In the genomic region with DNA sequence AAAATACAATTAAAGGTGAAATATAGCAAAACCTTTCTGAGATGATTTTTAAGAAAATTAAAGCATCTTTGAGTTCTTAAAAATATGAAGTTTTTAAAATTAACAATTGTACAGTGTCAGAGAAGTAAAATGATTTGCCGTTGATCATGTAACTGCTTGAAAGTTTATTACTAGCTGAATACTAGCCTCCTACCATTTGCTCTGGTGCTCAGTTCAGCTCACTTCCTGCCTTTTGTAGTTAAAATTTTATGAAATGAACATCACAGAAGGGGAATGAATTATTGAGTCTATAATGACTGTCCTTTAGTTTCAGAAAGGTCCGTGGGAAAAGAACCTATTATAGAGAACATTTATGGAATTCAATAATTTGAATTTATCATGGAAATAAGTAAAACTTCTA, we compare ENCODE assay signal across 18 cellular contexts. TPM values are rescaled to one million over a fixed set of nuclear protein-coding genes. Genes with fewer than 3 reads are reported as not detected.
DNase-seq lines count a peak whose midpoint lies in the region; ATAC-seq, FAIRE-seq and TF ChIP-seq lines count a peak whose summit lies in the region.
"Had no signal": no experiment of that assay in that cellular context is flagged by ENCODE, and none has a peak within 500 bp of the region (broad histone marks: within the 10 kb centered on the region; RNA-seq: fewer than 3 reads in every experiment).

No MANE protein-coding gene starts in this region.

- no peak for TF ChIP-seq POLR2A in GM12878 (IDR thresholded peaks at IDR 0.05; ENCODE audit: low read depth, low read length)

- H3K4me1 ChIP-seq in CD4-positive, CD25-positive, alpha-beta regulatory T cell (ENCODE audit: control insufficient read depth, insufficient read depth, low read length, poor library complexity, severe bottlenecking), result peaks cover 36% of the 10 kb centered on the region
- peaks cover 43% of the 10 kb centered on the region for H3K4me1 ChIP-seq in Loucy (ENCODE audit: insufficient read depth, low read length, poor library complexity, severe bottlenecking)
- H3K4me1 ChIP-seq in GM12878 (ENCODE audit: control insufficient read depth, insufficient read depth, low read length), result peaks cover 16% of the 10 kb centered on the region
- H3K4me1 ChIP-seq in trophoblast cell (ENCODE audit: control insufficient read depth in 1 of 2, insufficient read depth in 2 of 2, low read length in 2 of 2), result no peaks in the 10 kb centered on the region
- H3K4me1 ChIP-seq: Caco-2 had no signal

- H4K12ac ChIP-seq in trophoblast cell (ENCODE audit: low read depth, low read length), result no peak overlapping the region

- H3K23ac ChIP-seq in trophoblast cell (ENCODE audit: low read length), result no peak overlapping the region

- peak overlapping the region; percentile 20 for H3K4me3 ChIP-seq in CD4-positive, CD25-positive, alpha-beta regulatory T cell (ENCODE audit: low read depth, low read length)
- H3K4me3 ChIP-seq in Loucy (ENCODE audit: low read length, poor library complexity, severe bottlenecking) (peak overlapping the region; percentile 69), GM12878 (no peak overlapping the region), trophoblast cell (ENCODE audit: low read depth, low read length) (no peak overlapping the region)
- H3K4me3 ChIP-seq: BLaER1, GM23338, Peyer's patch had no signal

- no peaks in the 10 kb centered on the region for H3K9me3 ChIP-seq in CD4-positive, CD25-positive, alpha-beta regulatory T cell (ENCODE audit: control insufficient read depth in 2 of 2, low read length in 2 of 2)
- H3K9me3 ChIP-seq in Loucy (ENCODE audit: insufficient read depth, low read depth, low read length) (no peaks in the 10 kb centered on the region), GM12878 (replicated peaks; ENCODE audit: control insufficient read depth, insufficient read depth, low read length) (no peaks in the 10 kb centered on the region; the same call in 2 of the 3 replicates), trophoblast cell (ENCODE audit: insufficient read depth, low read depth, low read length) (no peaks in the 10 kb centered on the region)
- H3K9me3 ChIP-seq: Caco-2, Peyer's patch had no signal

- no peaks in the 10 kb centered on the region for H3K79me1 ChIP-seq in trophoblast cell (ENCODE audit: low read length)

- peaks cover 2% of the 10 kb centered on the region for H3K36me3 ChIP-seq in CD4-positive, CD25-positive, alpha-beta regulatory T cell (ENCODE audit: control insufficient read depth, insufficient read depth, low read length)
- no peaks in the 10 kb centered on the region for H3K36me3 ChIP-seq in Loucy (ENCODE audit: insufficient read depth, low read length)
- no peaks in the 10 kb centered on the region; a peak in 2 of 4 replicates for H3K36me3 ChIP-seq in GM12878 (ENCODE audit: control insufficient read depth in 2 of 2, insufficient read depth in 2 of 2, low read length in 1 of 2)
- peaks cover 3% of the 10 kb centered on the region in 2 experiments for H3K36me3 ChIP-seq in trophoblast cell (ENCODE audit: control insufficient read depth in 1 of 2, insufficient read depth in 2 of 2, low read length in 2 of 2)
- H3K36me3 ChIP-seq: Peyer's patch had no signal

- no peak overlapping the region for H4K8ac ChIP-seq in trophoblast cell (ENCODE audit: low read depth, low read length)

- POLR2A ChIA-PET in GM12878 (lab: Charles Lee), result no interaction called here

- H3K4me1 Mint-ChIP-seq in CD4-positive, CD25-positive, alpha-beta regulatory T cell, result peaks cover 40 to 65% (median 51%) of the 10 kb centered on the region in 4 donors
- peaks cover 10% of the 10 kb centered on the region for H3K4me1 Mint-ChIP-seq in endothelial cell (ENCODE audit: unreplicated experiment)

- intact Hi-C loops in GM12878 (cut with micrococcal nuclease; ENCODE audit: unreplicated experiment), result no loop called here

- no peak overlapping the region for H3K18ac ChIP-seq in trophoblast cell (ENCODE audit: low read length)

- no peaks in the 10 kb centered on the region for H3K9me2 ChIP-seq in Loucy (replicated peaks; ENCODE audit: low read depth, low read length)

- no peak for TF ChIP-seq EP300 in GM12878 (IDR thresholded peaks at IDR 0.05; ENCODE audit: borderline replicate concordance in 1 of 2, control insufficient read depth in 1 of 2, low read depth in 2 of 2, low read length in 2 of 2)

- no peak overlapping the region for H3K14ac ChIP-seq in trophoblast cell (ENCODE audit: low read length)

- H2BK12ac ChIP-seq in trophoblast cell (ENCODE audit: low read length), result no peak overlapping the region

- H3K27me3 ChIP-seq in CD4-positive, CD25-positive, alpha-beta regulatory T cell (ENCODE audit: control insufficient read depth, insufficient read depth, low read length), result no peaks in the 10 kb centered on the region
- H3K27me3 ChIP-seq in Loucy (ENCODE audit: insufficient read depth, low read length, poor library complexity, severe bottlenecking), result no peaks in the 10 kb centered on the region
- no peaks in the 10 kb centered on the region for H3K27me3 ChIP-seq in GM12878 (replicated peaks in 1 of 2; ENCODE audit: control insufficient read depth in 2 of 2, insufficient read depth in 2 of 2, low read length in 1 of 2)
- no peaks in the 10 kb centered on the region for H3K27me3 ChIP-seq in trophoblast cell (ENCODE audit: insufficient read depth, low read length)
- H3K27me3 ChIP-seq: BLaER1, Peyer's patch had no signal

- no peak overlapping the region for H3K4ac ChIP-seq in trophoblast cell (ENCODE audit: low read depth, low read length)

- BruUV-seq in GM12878 (replicated peaks; lab: Mats Ljungman, UMichigan), result no TSS peak

- no peaks in the 10 kb centered on the region for H3F3A ChIP-seq in Loucy (ENCODE audit: low read depth)

- H3K27ac Mint-ChIP-seq in CD4-positive, CD25-positive, alpha-beta regulatory T cell, result peak overlapping the region in 1 of 3 donors; percentile 87
- no peak overlapping the region for H3K27ac Mint-ChIP-seq in endothelial cell (ENCODE audit: unreplicated experiment)
- H3K27ac Mint-ChIP-seq: GM23338 had no signal

- peak overlapping the region; percentile 30; the same call in 1 of the 2 replicates for H2AFZ ChIP-seq in Loucy (ENCODE audit: low read length)
- no peak overlapping the region for H2AFZ ChIP-seq in GM12878 (ENCODE audit: control insufficient read depth, low read depth, low read length)
- no peak overlapping the region for H2AFZ ChIP-seq in trophoblast cell (ENCODE audit: insufficient read depth, low read length, poor library complexity)
- H2AFZ ChIP-seq: GM23338 had no signal

- FAIRE-seq in A204.1 (lab: Jason Lieb, UNC) (peak; percentile 54), GM12878 (lab: Jason Lieb, UNC) (no peak)
- FAIRE-seq: GM12892 had no signal

- H3K9ac ChIP-seq in Loucy (ENCODE audit: low read depth, low read length, poor library complexity, severe bottlenecking) (peak overlapping the region; percentile 71), GM12878 (ENCODE audit: control insufficient read depth, insufficient read depth, low read length) (no peak overlapping the region), trophoblast cell (ENCODE audit: low read length) (no peak overlapping the region)
- H3K9ac ChIP-seq: BLaER1 had no signal

- ATAC-seq in CD4-positive, CD25-positive, alpha-beta regulatory T cell (ENCODE audit: low read depth in 2 of 2), result peak in 1 of 2 donors; percentile 44
- peak; percentile 42 for ATAC-seq in GM12878
- ATAC-seq: GM23338 had no signal

- no peak overlapping the region for H2AK5ac ChIP-seq in trophoblast cell (ENCODE audit: low read length)

- H3K27me3 Mint-ChIP-seq in CD4-positive, CD25-positive, alpha-beta regulatory T cell, result no peaks in the 10 kb centered on the region
- no peaks in the 10 kb centered on the region for H3K27me3 Mint-ChIP-seq in endothelial cell (ENCODE audit: unreplicated experiment)

- RAD21 ChIA-PET in GM12878 (lab: Charles Lee; ENCODE audit: unreplicated experiment), result interaction anchor here (0.9 to 2.3 kb wide), 4 partner anchors 9 to 89 kb away, joined by 3 to 10 read pairs (median 4); partner anchors contain the start of gene YTHDC2

- H3K9me3 Mint-ChIP-seq in CD4-positive, CD25-positive, alpha-beta regulatory T cell, result no peaks in the 10 kb centered on the region
- no peaks in the 10 kb centered on the region for H3K9me3 Mint-ChIP-seq in endothelial cell (ENCODE audit: unreplicated experiment)
- H3K9me3 Mint-ChIP-seq: GM23338 had no signal

- H4K20me1 ChIP-seq in Loucy (ENCODE audit: insufficient read depth, low read length, poor library complexity, severe bottlenecking) (no peaks in the 10 kb centered on the region), GM12878 (ENCODE audit: control insufficient read depth, insufficient read depth) (no peaks in the 10 kb centered on the region)

- TF ChIP-seq CTCF in Loucy (conservative IDR thresholded peaks at IDR 0.05; ENCODE audit: low read length), result no peak
- TF ChIP-seq CTCF in GM12878 (IDR thresholded peaks at IDR 0.05 in 2 of 3, conservative IDR thresholded peaks at IDR 0.05 in 1 of 3; ENCODE audit: control insufficient read depth in 2 of 3, extremely low read depth in 1 of 3, insufficient read depth in 1 of 3, low read depth in 3 of 3, low read length in 3 of 3), result no peak
- TF ChIP-seq CTCF in endothelial cell (IDR thresholded peaks at IDR 0.05; ENCODE audit: unreplicated experiment), result no peak

- CTCF ChIA-PET in GM12878 (lab: Yijun Ruan, JAX), result interaction anchor here (0.8 to 1.7 kb wide), 3 partner anchors 82 to 527 kb away, joined by 3 to 5 read pairs (median 4); no protein-coding TSS in a partner anchor

- SMC1A ChIA-PET in GM12878 (lab: Charles Lee; ENCODE audit: uncharacterized antibody, unreplicated experiment), result interaction anchor here (1.1 to 1.5 kb wide), 2 partner anchors 8 to 559 kb away, joined by 3 to 4 read pairs; no protein-coding TSS in a partner anchor

- H3K4me2 ChIP-seq in Loucy (ENCODE audit: low read depth, low read length, poor library complexity, severe bottlenecking), result peak overlapping the region; percentile 88
- no peak overlapping the region for H3K4me2 ChIP-seq in GM12878 (ENCODE audit: control insufficient read depth, insufficient read depth)
- no peak overlapping the region for H3K4me2 ChIP-seq in trophoblast cell (ENCODE audit: low read length)
- H3K4me2 ChIP-seq: BLaER1, GM23338 had no signal

- peak overlapping the region; percentile 35 for H3K27ac ChIP-seq in CD4-positive, CD25-positive, alpha-beta regulatory T cell (ENCODE audit: insufficient read depth, low read length, poor library complexity, severe bottlenecking)
- H3K27ac ChIP-seq in GM12878 (ENCODE audit: control insufficient read depth, insufficient read depth), result no peak overlapping the region; the same call in 1 of the 2 replicates
- no peak overlapping the region for H3K27ac ChIP-seq in trophoblast cell (ENCODE audit: low read depth, low read length)
- H3K27ac ChIP-seq: BLaER1, Peyer's patch had no signal

- 0% methylated on average over 2 of the region's 2 CpGs for WGBS in GM12878 (ENCODE audit: insufficient coverage, insufficient replicate concordance, low lambda C conversion rate, missing lambda C conversion rate)
- no CpG with 5 or more reads among the region's 2 CpGs for WGBS in trophoblast cell (ENCODE audit: extremely low coverage, insufficient coverage, insufficient read length)

- no peak overlapping the region for H2BK120ac ChIP-seq in trophoblast cell (ENCODE audit: insufficient read depth, low read length, poor library complexity)

- TF ChIP-seq RAD21 in GM12878 (IDR thresholded peaks at IDR 0.05; ENCODE audit: insufficient read depth, low read depth, low read length), result no peak

- no peak overlapping the region for H4K91ac ChIP-seq in trophoblast cell (ENCODE audit: low read depth, low read length)

- H3K4me3 Mint-ChIP-seq in CD4-positive, CD25-positive, alpha-beta regulatory T cell, result peak overlapping the region; percentile 8 to 41 (median 26)
- H3K4me3 Mint-ChIP-seq in endothelial cell (ENCODE audit: unreplicated experiment), result no peak overlapping the region
- H3K4me3 Mint-ChIP-seq: GM23338 had no signal

- peaks cover 20% of the 10 kb centered on the region for H3K36me3 Mint-ChIP-seq in CD4-positive, CD25-positive, alpha-beta regulatory T cell
- H3K36me3 Mint-ChIP-seq in endothelial cell (ENCODE audit: low read depth, unreplicated experiment), result peaks cover 6% of the 10 kb centered on the region

- in situ Hi-C loops in GM12878 (cut with MboI), result no loop called here

- no peak for DNase-seq in CD4-positive, CD25-positive, alpha-beta regulatory T cell
- no peak for DNase-seq in GM12878 (ENCODE audit: low read depth, low spot score)
- no peak for DNase-seq in NCI-H1048 (lab: John Stamatoyannopoulos, UW)
- DNase-seq in trophoblast cell, result no peak
- DNase-seq in endothelial cell (ENCODE audit: low spot score), result no peak
- DNase-seq: Caco-2, DMS53, NCI-H1092, NCI-H187, NCI-H446, NCI-H774, Peyer's patch, SHP77 had no signal

- H3K79me2 ChIP-seq in Loucy (ENCODE audit: insufficient read depth, low read length) (peaks cover 49% of the 10 kb centered on the region), GM12878 (ENCODE audit: control insufficient read depth, insufficient read depth, low read length) (peaks cover 22% of the 10 kb centered on the region), trophoblast cell (ENCODE audit: control insufficient read depth, insufficient read depth, low read length, poor library complexity) (no peaks in the 10 kb centered on the region)

- no peak overlapping the region for H2BK5ac ChIP-seq in trophoblast cell (ENCODE audit: low read depth, low read length, poor library complexity)

RNA-seq across cellular contexts. Expression of gene YTHDC2, which starts 9.7 kb away (rescaled TPM):
- total RNA-seq in CD4-positive, CD25-positive, alpha-beta regulatory T cell, result 56.1 TPM
- polyA plus RNA-seq in CD4-positive, CD25-positive, alpha-beta regulatory T cell, result 10 to 100 TPM in 2 of 4 donors, 1 to 10 TPM in 2; 5.7 to 12.7 (median 10.1) TPM
- 118 and 123 TPM in 2 replicates for total RNA-seq in GM12878 (2013; cell fraction: nucleolus; rRNA removed)
- total RNA-seq in GM12878 (2014; rRNA removed), result 16.7 and 20.3 TPM in 2 replicates
- 23.0 and 24.9 TPM in 2 replicates for total RNA-seq in GM12878 (2014; rRNA removed; fragmentation: Illumina TruSeq; extraction: Trizol)
- 25.2 and 25.8 TPM in 2 replicates for total RNA-seq in GM12878 (2021)
- 7.6 TPM for polyA plus RNA-seq in GM12878 (2011; ENCODE audit: low read depth)
- polyA plus RNA-seq in GM12878 (2011; rRNA removed), result 16.1 and 25.7 TPM in 2 replicates
- 4.5 and 4.7 TPM in 2 replicates for polyA plus RNA-seq in GM12878 (2011; cell fraction: cytosol; rRNA removed)
- polyA plus RNA-seq in GM12878 (2011; cell fraction: nucleus; rRNA removed), result 22.5 and 31.3 TPM in 2 replicates
- polyA plus RNA-seq in GM12878 (2012), result 9.8 and 12.6 TPM in 2 replicates
- polyA plus RNA-seq in GM12878 (2014; fragmentation: Illumina TruSeq; extraction: Trizol), result 24.3 and 29.6 TPM in 2 replicates
- polyA plus RNA-seq in GM12878 (2014; fragmentation: Nextera tagmentation; extraction: Ambion mirVana), result 1 to 10 TPM; 3.8 to 5.7 TPM
- 18.6 and 21.6 TPM in 2 replicates for polyA plus RNA-seq in GM12878 (2014; rRNA removed)
- polyA plus RNA-seq in GM12878 (2016; fragmentation: Nextera tagmentation; extraction: Ambion mirVana), result 10 to 100 TPM; 15.1 to 16.0 TPM
- 19.5 and 22.5 TPM in 2 replicates for polyA minus RNA-seq in GM12878 (2011; rRNA and poly(A)+ RNA removed)
- 6.0 and 7.6 TPM in 2 replicates for polyA minus RNA-seq in GM12878 (2011; cell fraction: cytosol; rRNA and poly(A)+ RNA removed)
- 37.2 and 58.6 TPM in 2 replicates for polyA minus RNA-seq in GM12878 (2011; cell fraction: nucleus; rRNA and poly(A)+ RNA removed)
- 6.3 and 6.8 TPM in 2 replicates for polyA plus RNA-seq in trophoblast cell (2013)
- total RNA-seq in endothelial cell (ENCODE audit: unreplicated experiment), result 28.6 TPM

RNA-seq across cellular contexts. Expression of gene MCC, which starts 34.9 kb away (rescaled TPM):
- total RNA-seq in CD4-positive, CD25-positive, alpha-beta regulatory T cell, result 11.1 TPM
- polyA plus RNA-seq in CD4-positive, CD25-positive, alpha-beta regulatory T cell, result 1 to 10 TPM in 3 of 4 donors, under 1 TPM in 1; 0.47 to 3.5 (median 2.9) TPM
- 0.07 TPM in 1 of 2 replicates, not detected in the other for total RNA-seq in GM12878 (2013; cell fraction: nucleolus; rRNA removed)
- total RNA-seq in GM12878 (2014; rRNA removed) (0.22 and 0.28 TPM in 2 replicates), GM12878 (2014; rRNA removed; fragmentation: Illumina TruSeq; extraction: Trizol) (0.13 and 0.28 TPM in 2 replicates), GM12878 (2021) (0.38 and 0.48 TPM in 2 replicates), endothelial cell (ENCODE audit: unreplicated experiment) (22.7 TPM)
- 0.12 TPM for polyA plus RNA-seq in GM12878 (2011; ENCODE audit: low read depth)
- polyA plus RNA-seq in GM12878 (2011; rRNA removed) (0.03 and 0.04 TPM in 2 replicates), GM12878 (2014; fragmentation: Illumina TruSeq; extraction: Trizol) (0.06 and 0.15 TPM in 2 replicates), GM12878 (2014; fragmentation: Nextera tagmentation; extraction: Ambion mirVana) (under 1 TPM; 0.04 to 0.18 TPM), GM12878 (2014; rRNA removed) (0.09 and 0.10 TPM in 2 replicates), GM12878 (2016; fragmentation: Nextera tagmentation; extraction: Ambion mirVana) (under 1 TPM; 0.64 to 0.86 TPM)
- 0.06 and 0.07 TPM in 2 replicates for polyA plus RNA-seq in GM12878 (2011; cell fraction: cytosol; rRNA removed)
- 0.01 and 0.04 TPM in 2 replicates for polyA plus RNA-seq in GM12878 (2011; cell fraction: nucleus; rRNA removed)
- polyA plus RNA-seq in GM12878 (2012), result 0.25 and 0.28 TPM in 2 replicates
- polyA minus RNA-seq in GM12878 (2011; rRNA and poly(A)+ RNA removed), result 0.10 TPM in 1 of 2 replicates, not detected in the other
- not detected in 2 replicates for polyA minus RNA-seq in GM12878 (2011; cell fraction: cytosol; rRNA and poly(A)+ RNA removed)
- 0.10 and 0.12 TPM in 2 replicates for polyA minus RNA-seq in GM12878 (2011; cell fraction: nucleus; rRNA and poly(A)+ RNA removed)
- polyA plus RNA-seq in trophoblast cell (2013), result 2.0 TPM in 2 replicates

Comparison
In these comparisons a context has a peak if more than half of its experiments do, and no peak if none do; other contexts are left out.
1. H3K4me3 ChIP-seq: peak in CD4-positive, CD25-positive, alpha-beta regulatory T cell (single experiment) and Loucy (single experiment); none in GM12878 (single experiment) and trophoblast cell (single experiment).